29 cellular contexts compared by ENCODE assay signal in the genomic region with DNA sequence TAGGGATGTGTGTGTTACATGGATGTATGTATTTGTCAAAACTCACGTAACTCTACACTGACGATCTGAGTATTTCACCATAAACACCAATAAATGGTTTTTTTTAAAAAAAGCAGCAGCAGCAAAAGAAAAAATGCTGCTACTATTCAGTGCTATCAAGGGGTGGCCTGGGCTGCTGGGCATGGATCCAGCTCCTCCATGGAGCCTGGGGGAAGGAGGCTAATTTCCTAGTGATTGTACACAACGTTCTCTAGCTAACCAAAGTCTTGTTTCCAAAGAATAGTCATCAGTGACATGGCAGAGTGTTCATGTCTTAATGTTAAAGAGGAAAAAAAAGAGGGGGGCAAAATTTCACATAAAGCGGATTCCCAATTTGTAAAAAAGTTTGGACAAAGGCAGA.
"Had no signal": no experiment of that assay in that cellular context is flagged by ENCODE, and none has a peak within 500 bp of the region (broad histone marks: within the 10 kb centered on the region; RNA-seq: fewer than 3 reads in every experiment).

No MANE protein-coding gene starts in this region.

- H2AFZ ChIP-seq: neural progenitor cell had no signal

- H3K4me2 ChIP-seq: neural progenitor cell had no signal

- H3K9me3 Mint-ChIP-seq: activated B cell treated with CpG ODN at 0.5 μM for 24 hours; activated T-cell treated with anti-CD3 and anti-CD28 coated beads, Interleukin-2, amount 50 U/mL, for 72 hours; dendritic cell treated with granulocyte-macrophage colony-stimulating factor and Interleukin-4, amounts not matched to agents 40 ng/mL and 50 ng/mL, for 4 days; natural killer cell; neural progenitor cell; stimulated activated memory B cell treated with anti-CD40 and anti-IgM and Interleukin-4, amounts not matched to agents 10 μg/mL and 1 μg/mL and 100 μg/mL, for 72 hours; T-helper 2 cell treated with Interferon-gamma antibody and Interleukin-4, amounts not matched to agents 5 μg/mL and 100 μg/mL, for 36 hours had no signal

- H3K4me1 ChIP-seq: ascending aorta, left lung, lower lobe of right lung, neural progenitor cell, sigmoid colon, tibial artery, upper lobe of right lung had no signal

- H3K4me3 ChIP-seq: ascending aorta, left lung, lower lobe of right lung, neural progenitor cell, sigmoid colon, tibial artery, upper lobe of right lung had no signal

- DNase-seq: activated B cell treated with CpG ODN at 0.5 μM for 24 hours; activated CD4-positive, alpha-beta T cell treated with anti-CD3 and anti-CD28 coated beads, Interleukin-2, amount 50 U/mL, for 1 hour; activated CD8-positive, alpha-beta T cell treated with anti-CD3 and anti-CD28 coated beads, Interleukin-2, amount 10 ng/mL, durations not matched to agents 7 days and 5 days; activated effector memory CD4-positive, alpha-beta T cell treated with Interleukin-2 at 50 U/mL for 16 hours; activated naive CD4-positive, alpha-beta T cell treated with Interleukin-2 at 50 U/mL for 16 hours; activated T-cell treated with anti-CD3 and anti-CD28 coated beads, Interleukin-2, amount 50 U/mL, for 72 hours; endodermal cell; kidney glomerular epithelial cell; left lung; lower lobe of right lung; mesendoderm; natural killer cell; occipital lobe; posterior cingulate gyrus; sigmoid colon; small intestine; stimulated activated CD4-positive, alpha-beta T cell treated with anti-CD3 and anti-CD28 coated beads, Interleukin-4, amount 100 ng/mL, for 24 hours; stimulated activated naive CD8-positive, alpha-beta T cell treated with anti-CD3 and anti-CD28 coated beads, Interleukin-15, amount 100 ng/mL, for 72 hours; T-helper 1 cell; tibial artery; upper lobe of right lung had no signal

- H3K4me3 Mint-ChIP-seq: activated B cell treated with CpG ODN at 0.5 μM for 24 hours; activated CD8-positive, alpha-beta memory T cell treated with anti-CD3 and anti-CD28 coated beads, Interleukin-2, amount 10 ng/mL, durations not matched to agents 7 days and 5 days; activated CD8-positive, alpha-beta T cell treated with anti-CD3 and anti-CD28 coated beads, Interleukin-2, amount 10 ng/mL, durations not matched to agents 7 days and 5 days; activated naive CD8-positive, alpha-beta T cell; activated T-cell treated with anti-CD3 and anti-CD28 coated beads, Interleukin-2, amount 50 U/mL, for 72 hours; dendritic cell treated with granulocyte-macrophage colony-stimulating factor and Interleukin-4, amounts not matched to agents 40 ng/mL and 50 ng/mL, for 4 days; endodermal cell; natural killer cell; neural progenitor cell; stimulated activated memory B cell treated with anti-CD40 and anti-IgM and Interleukin-4, amounts not matched to agents 10 μg/mL and 1 μg/mL and 100 μg/mL, for 72 hours; stimulated activated naive CD8-positive, alpha-beta T cell treated with anti-CD3 and anti-CD28 coated beads, Interleukin-15, amount 100 ng/mL, for 72 hours; T-helper 2 cell treated with Interferon-gamma antibody and Interleukin-4, amounts not matched to agents 5 μg/mL and 100 μg/mL, for 36 hours had no signal

- H3K4me1 Mint-ChIP-seq: activated B cell treated with CpG ODN at 0.5 μM for 24 hours; endodermal cell; natural killer cell; neural progenitor cell; stimulated activated memory B cell treated with anti-CD40 and anti-IgM and Interleukin-4, amounts not matched to agents 10 μg/mL and 1 μg/mL and 100 μg/mL, for 72 hours; stimulated activated naive CD8-positive, alpha-beta T cell treated with anti-CD3 and anti-CD28 coated beads, Interleukin-15, amount 100 ng/mL, for 72 hours had no signal

- H3K36me3 ChIP-seq: neural progenitor cell had no signal

- H3K9ac ChIP-seq: neural progenitor cell had no signal

- H3K27ac ChIP-seq: ascending aorta, left lung, lower lobe of right lung, neural progenitor cell, sigmoid colon, tibial artery, upper lobe of right lung had no signal

- H3K27me3 Mint-ChIP-seq: activated CD8-positive, alpha-beta memory T cell treated with anti-CD3 and anti-CD28 coated beads, Interleukin-2, amount 10 ng/mL, durations not matched to agents 7 days and 5 days; activated naive CD8-positive, alpha-beta T cell; stimulated activated memory B cell treated with anti-CD40 and anti-IgM and Interleukin-4, amounts not matched to agents 10 μg/mL and 1 μg/mL and 100 μg/mL, for 72 hours; stimulated activated naive CD8-positive, alpha-beta T cell treated with anti-CD3 and anti-CD28 coated beads, Interleukin-15, amount 100 ng/mL, for 72 hours had no signal

- H3K36me3 Mint-ChIP-seq: natural killer cell had no signal

- H3K27me3 ChIP-seq: ascending aorta, left lung, neural progenitor cell, sigmoid colon, tibial artery, upper lobe of right lung had no signal

- H3K27ac Mint-ChIP-seq: activated B cell treated with CpG ODN at 0.5 μM for 24 hours; activated CD8-positive, alpha-beta memory T cell treated with anti-CD3 and anti-CD28 coated beads, Interleukin-2, amount 10 ng/mL, durations not matched to agents 7 days and 5 days; activated CD8-positive, alpha-beta T cell treated with anti-CD3 and anti-CD28 coated beads, Interleukin-2, amount 10 ng/mL, durations not matched to agents 7 days and 5 days; activated naive CD8-positive, alpha-beta T cell; activated T-cell treated with anti-CD3 and anti-CD28 coated beads, Interleukin-2, amount 50 U/mL, for 72 hours; dendritic cell treated with granulocyte-macrophage colony-stimulating factor and Interleukin-4, amounts not matched to agents 40 ng/mL and 50 ng/mL, for 4 days; endodermal cell; natural killer cell; neural progenitor cell; stimulated activated memory B cell treated with anti-CD40 and anti-IgM and Interleukin-4, amounts not matched to agents 10 μg/mL and 1 μg/mL and 100 μg/mL, for 72 hours; stimulated activated naive CD8-positive, alpha-beta T cell treated with anti-CD3 and anti-CD28 coated beads, Interleukin-15, amount 100 ng/mL, for 72 hours; T-helper 2 cell treated with Interferon-gamma antibody and Interleukin-4, amounts not matched to agents 5 μg/mL and 100 μg/mL, for 36 hours had no signal

- ATAC-seq: activated CD8-positive, alpha-beta memory T cell treated with anti-CD3 and anti-CD28 coated beads, Interleukin-2, amount 10 ng/mL, durations not matched to agents 7 days and 5 days; activated CD8-positive, alpha-beta T cell treated with anti-CD3 and anti-CD28 coated beads, Interleukin-2, amount 10 ng/mL, durations not matched to agents 7 days and 5 days; activated T-cell treated with anti-CD3 and anti-CD28 coated beads, Interleukin-2, amount 50 U/mL, for 72 hours; esophagus mucosa; left lung; lower lobe of right lung; natural killer cell; stimulated activated memory B cell treated with anti-CD40 and anti-IgM and Interleukin-4, amounts not matched to agents 10 μg/mL and 1 μg/mL and 100 μg/mL, for 72 hours; stimulated activated naive CD8-positive, alpha-beta T cell treated with anti-CD3 and anti-CD28 coated beads, Interleukin-15, amount 100 ng/mL, for 72 hours; upper lobe of right lung had no signal

- H3K9me3 ChIP-seq: ascending aorta, left lung, lower lobe of right lung, sigmoid colon, tibial artery, upper lobe of right lung had no signal
